29 cellular contexts compared by ENCODE assay signal in the genomic region with DNA sequence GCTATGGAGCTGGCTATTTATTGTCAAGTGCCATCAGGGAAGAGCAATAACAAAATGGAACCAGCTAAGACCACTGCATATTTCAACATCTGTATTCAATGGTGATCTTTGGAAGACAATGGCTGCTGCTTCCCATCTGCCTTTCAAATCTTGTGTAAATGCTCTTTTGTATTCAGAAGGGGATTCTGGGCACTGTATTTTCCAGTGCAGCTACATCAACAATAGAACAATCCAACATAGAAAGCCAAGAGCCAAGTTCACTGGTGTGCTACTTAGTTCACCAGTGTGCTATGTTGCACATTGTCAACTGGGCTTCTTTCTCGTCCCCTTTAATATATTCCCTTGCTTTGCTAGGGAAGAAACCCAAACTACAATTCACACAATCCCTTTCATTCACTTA.
"Had no signal": no experiment of that assay in that cellular context is flagged by ENCODE, and none has a peak within 500 bp of the region (broad histone marks: within the 10 kb centered on the region; RNA-seq: fewer than 3 reads in every experiment).

No MANE protein-coding gene starts in this region.

- H3K27me3 ChIP-seq: MG63 had no signal

- H3K27ac ChIP-seq: SK-N-MC, VCaP had no signal

- H3K4me3 ChIP-seq: MG63, SK-N-MC had no signal

- H3K36me3 ChIP-seq: MG63 had no signal

- DNase-seq: activated CD4-positive, alpha-beta memory T cell treated with anti-CD3 and anti-CD28 coated beads for 36 hours; activated CD4-positive, alpha-beta T cell treated with anti-CD3 and anti-CD28 coated beads, Interleukin-2, amount 10 ng/mL, durations not matched to agents 7 days and 5 days; activated CD4-positive, CD25-positive, alpha-beta regulatory T cell; activated CD8-positive, alpha-beta memory T cell treated with anti-CD3 and anti-CD28 coated beads for 24 hours; activated effector memory CD4-positive, alpha-beta T cell treated with anti-CD3 and anti-CD28 coated beads, Interleukin-2, amount 50 U/mL, for 16 hours; activated naive CD4-positive, alpha-beta T cell treated with Interleukin-2 at 50 U/mL for 16 hours; activated naive CD8-positive, alpha-beta T cell treated with anti-CD3 and anti-CD28 coated beads, Interleukin-2, amount 50 U/mL, for 24 hours; activated T-cell treated with anti-CD3 and anti-CD28 coated beads, Interleukin-2, amount 50 U/mL, for 4 hours; amniotic stem cell; MG63; MV-4-11; NCI-H1092 treated with DMSO at 0.1 percent for 48 hours; NCI-H1417 treated with DMSO at 0.1 percent for 48 hours; NCI-H1694; NCI-H2029; NCI-H345; NCI-H510A; NCI-H526 treated with DMSO at 0.1 percent for 48 hours; NCI-H82; OCI-M1; RPMI8226; T-cell; T-helper 2 cell had no signal

- ATAC-seq: activated naive CD4-positive, alpha-beta T cell treated with anti-CD3 and anti-CD28 coated beads, Interleukin-2, amount 50 U/mL, for 72 hours; activated naive CD8-positive, alpha-beta T cell treated with anti-CD3 and anti-CD28 coated beads, Interleukin-2, amount 50 U/mL, for 24 hours; activated T-cell treated with anti-CD3 and anti-CD28 coated beads, Interleukin-2, amount 50 U/mL, for 4 hours; Panc1; Right ventricle myocardium inferior; T-cell had no signal

- H3K9me3 ChIP-seq: MG63 had no signal

- FAIRE-seq: astrocyte had no signal
